Comparison of ENCODE assay signal across 19 cellular contexts in the genomic region with DNA sequence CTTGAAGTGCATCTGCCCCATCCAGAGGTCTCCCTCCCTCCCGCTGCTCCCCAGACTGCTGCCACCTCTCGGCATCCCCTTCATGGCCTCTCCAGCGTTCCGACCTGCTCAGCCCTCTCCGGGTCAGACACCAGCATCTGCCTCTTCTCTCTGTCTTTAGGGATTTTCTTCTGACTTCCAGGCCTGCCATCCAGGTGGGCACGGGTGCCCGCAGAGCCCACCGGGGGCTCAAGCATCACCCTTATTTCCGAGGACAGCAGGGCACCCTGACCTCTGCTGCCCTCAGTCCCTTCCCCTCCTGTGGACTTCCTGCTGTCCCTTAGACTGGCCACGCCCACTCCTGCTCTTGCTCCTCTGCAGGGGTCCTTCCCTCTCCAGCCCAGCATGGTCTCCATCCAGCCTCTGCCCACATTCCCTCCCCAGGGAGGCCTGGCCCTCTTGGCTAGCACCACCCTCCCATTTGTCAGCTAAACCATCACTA.
"Had no signal": no experiment of that assay in that cellular context is flagged by ENCODE, and none has a peak within 500 bp of the region (broad histone marks: within the 10 kb centered on the region; RNA-seq: fewer than 3 reads in every experiment).

No MANE protein-coding gene starts in this region.

- H3K27me3 ChIP-seq: esophagus squamous epithelium, gastrocnemius medialis, vagina had no signal

- H3K4me3 Mint-ChIP-seq: activated CD4-positive, alpha-beta T cell treated with anti-CD3 and anti-CD28 coated beads, Interleukin-2, amount 10 ng/mL, durations not matched to agents 7 days and 5 days; activated CD8-positive, alpha-beta T cell treated with anti-CD3 and anti-CD28 coated beads, Interleukin-2, amount 10 ng/mL, durations not matched to agents 7 days and 5 days; activated naive CD8-positive, alpha-beta T cell treated with anti-CD3 and anti-CD28 coated beads for 36 hours; activated T-helper 17 cell treated with anti-CD3 and anti-CD28 coated beads, Interleukin-2, amount 50 U/mL, for 72 hours; central memory CD8-positive, alpha-beta T cell; naive B cell; type B pancreatic cell had no signal

- H3K4me3 ChIP-seq: coronary artery, esophagus squamous epithelium, gastrocnemius medialis, lower lobe of right lung, thoracic aorta, vagina had no signal

- H3K36me3 Mint-ChIP-seq: activated naive CD8-positive, alpha-beta T cell treated with anti-CD3 and anti-CD28 coated beads for 36 hours; naive B cell had no signal

- H3K27me3 Mint-ChIP-seq: activated CD4-positive, alpha-beta T cell treated with anti-CD3 and anti-CD28 coated beads, Interleukin-2, amount 10 ng/mL, durations not matched to agents 7 days and 5 days; activated naive CD8-positive, alpha-beta T cell treated with anti-CD3 and anti-CD28 coated beads for 36 hours; activated T-helper 17 cell treated with anti-CD3 and anti-CD28 coated beads, Interleukin-2, amount 50 U/mL, for 72 hours; central memory CD8-positive, alpha-beta T cell; naive B cell; type B pancreatic cell had no signal

- DNase-seq: activated CD4-positive, alpha-beta T cell treated with anti-CD3 and anti-CD28 coated beads, Interleukin-2, amount 10 ng/mL, durations not matched to agents 7 days and 5 days; activated CD8-positive, alpha-beta T cell treated with anti-CD3 and anti-CD28 coated beads, Interleukin-2, amount 10 ng/mL, durations not matched to agents 7 days and 5 days; activated naive CD8-positive, alpha-beta T cell treated with anti-CD3 and anti-CD28 coated beads for 36 hours; esophagus squamous epithelium; hippocampal formation; lower lobe of right lung; naive B cell; occipital lobe; retina; stimulated activated CD4-positive, alpha-beta T cell treated with anti-CD3 and anti-CD28 coated beads, Interleukin-4, amount 100 ng/mL, for 24 hours; stimulated activated naive CD4-positive, alpha-beta T cell treated with Interleukin-2 at 50 U/mL for 16 hours had no signal

- H3K9me3 Mint-ChIP-seq: activated CD4-positive, alpha-beta T cell treated with anti-CD3 and anti-CD28 coated beads, Interleukin-2, amount 10 ng/mL, durations not matched to agents 7 days and 5 days; activated naive CD8-positive, alpha-beta T cell treated with anti-CD3 and anti-CD28 coated beads for 36 hours; activated T-helper 17 cell treated with anti-CD3 and anti-CD28 coated beads, Interleukin-2, amount 50 U/mL, for 72 hours; central memory CD8-positive, alpha-beta T cell; naive B cell; type B pancreatic cell had no signal

- H3K27ac Mint-ChIP-seq: activated CD4-positive, alpha-beta T cell treated with anti-CD3 and anti-CD28 coated beads, Interleukin-2, amount 10 ng/mL, durations not matched to agents 7 days and 5 days; activated CD8-positive, alpha-beta T cell treated with anti-CD3 and anti-CD28 coated beads, Interleukin-2, amount 10 ng/mL, durations not matched to agents 7 days and 5 days; activated naive CD8-positive, alpha-beta T cell treated with anti-CD3 and anti-CD28 coated beads for 36 hours; activated T-helper 17 cell treated with anti-CD3 and anti-CD28 coated beads, Interleukin-2, amount 50 U/mL, for 72 hours; naive B cell; type B pancreatic cell had no signal

- ATAC-seq: activated CD4-positive, CD25-positive, alpha-beta regulatory T cell treated with anti-CD3 and anti-CD28 coated beads, Interleukin-2, amount 50 U/mL, for 24 hours; activated CD8-positive, alpha-beta T cell treated with anti-CD3 and anti-CD28 coated beads, Interleukin-2, amount 10 ng/mL, durations not matched to agents 7 days and 5 days; activated T-helper 17 cell treated with anti-CD3 and anti-CD28 coated beads, Interleukin-2, amount 50 U/mL, for 72 hours; gastrocnemius medialis; lower lobe of right lung had no signal
